ENCODE assay signal across 8 cellular contexts in the genomic region with DNA sequence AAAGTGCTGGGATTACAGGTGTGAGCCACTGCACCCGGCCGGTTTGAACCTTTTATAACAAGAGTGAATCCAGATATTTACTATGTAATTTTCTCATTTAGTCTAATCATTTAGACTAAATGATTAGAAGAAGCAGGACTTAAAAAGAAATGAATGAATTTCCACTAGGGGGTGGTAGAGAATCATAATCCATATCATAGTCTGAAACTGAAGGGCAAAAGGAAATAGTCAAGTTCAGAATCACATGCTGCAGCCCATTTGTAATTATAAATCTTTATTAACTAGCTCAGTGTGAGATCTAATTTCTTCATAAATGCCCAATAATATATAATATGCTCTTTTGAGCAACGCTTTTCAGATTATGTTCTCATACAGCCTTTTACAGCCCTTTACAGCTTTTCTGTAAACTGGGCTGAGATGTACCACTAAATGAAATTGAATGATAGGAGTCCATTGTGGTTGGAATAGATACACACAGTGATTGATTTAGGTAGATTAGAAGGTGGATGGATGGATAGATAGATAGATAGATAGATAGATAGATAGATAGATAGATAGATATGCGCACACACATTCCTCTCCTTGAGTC. TPM values are rescaled to one million over a fixed set of nuclear protein-coding genes. Genes with fewer than 3 reads are reported as not detected.
DNase-seq lines count a peak whose midpoint lies in the region; ATAC-seq and TF ChIP-seq lines count a peak whose summit lies in the region.

No MANE protein-coding gene starts in this region.

- WGBS in mesendoderm (ENCODE audit: extremely low coverage, insufficient coverage, low lambda C conversion rate) = no CpG with 5 or more reads among the region's 4 CpGs

- H3K27ac ChIP-seq in OCI-LY7 (ENCODE audit: low read depth, low read length, poor library complexity, severe bottlenecking) = no peak overlapping the region
- H3K27ac ChIP-seq in mesendoderm (ENCODE audit: low read depth, low read length) = no peak overlapping the region

- H3K9ac ChIP-seq in mesendoderm (ENCODE audit: low read length) = no peak overlapping the region

- peak; percentile 45 for DNase-seq in DMS79 (lab: John Stamatoyannopoulos, UW)
- DNase-seq in LHCN-M2 (ENCODE audit: low read depth) = peak; percentile 73
- DNase-seq in OCI-LY7 (ENCODE audit: low spot score) = peak; percentile 86
- peak; percentile 75 to 76 for DNase-seq in dermis microvascular lymphatic vessel endothelial cell (ENCODE audit: low read depth in 2 of 2)
- peak; percentile 69 for DNase-seq in mesendoderm
- DNase-seq in stimulated activated CD4-positive, alpha-beta T cell treated with anti-CD3 and anti-CD28 coated beads, Interleukin-15, amount 100 ng/mL, for 24 hours = no peak
- no peak for DNase-seq in activated naive CD4-positive, alpha-beta T cell treated with anti-CD3 and anti-CD28 coated beads for 36 hours

- no peaks in the 10 kb centered on the region for H3K27me3 Mint-ChIP-seq in activated naive CD4-positive, alpha-beta T cell treated with anti-CD3 and anti-CD28 coated beads for 36 hours (ENCODE audit: low read depth)

- H3K4me1 Mint-ChIP-seq in activated naive CD4-positive, alpha-beta T cell treated with anti-CD3 and anti-CD28 coated beads for 36 hours (ENCODE audit: low read depth) = peaks cover 9% of the 10 kb centered on the region

- H3K79me2 ChIP-seq in OCI-LY7 (ENCODE audit: insufficient read depth, low read depth, low read length) (no peaks in the 10 kb centered on the region), mesendoderm (ENCODE audit: control insufficient read depth, insufficient read depth, low read length) (no peaks in the 10 kb centered on the region)

- no peak overlapping the region for H2BK120ac ChIP-seq in mesendoderm (ENCODE audit: low read depth, low read length)

- H3K4me2 ChIP-seq in OCI-LY7 (ENCODE audit: low read length) (no peak overlapping the region), mesendoderm (ENCODE audit: low read length) (no peak overlapping the region)

- ATAC-seq in GM18498 (IDR thresholded peaks at IDR 0.05; ENCODE audit: unreplicated experiment) = no peak

- CTCF ChIA-PET in OCI-LY7 (lab: Charles Lee; ENCODE audit: unreplicated experiment) = interaction anchor here (1.0 to 2.4 kb wide), 3 partner anchors 56 to 98 kb away, joined by 3 to 14 read pairs (median 3); partner anchors contain the start of gene HLA-DMA
- CTCF ChIA-PET in activated naive CD4-positive, alpha-beta T cell treated with anti-CD3 and anti-CD28 coated beads for 36 hours (lab: Charles Lee) = interaction anchor here (0.5 to 5.8 kb wide), 23 partner anchors 9 to 619 kb away, joined by 3 to 70 read pairs (median 5); partner anchors contain the start of gene HLA-DMA

- H2BK5ac ChIP-seq in mesendoderm (ENCODE audit: low read length) = no peak overlapping the region

- H3K36me3 Mint-ChIP-seq in activated naive CD4-positive, alpha-beta T cell treated with anti-CD3 and anti-CD28 coated beads for 36 hours (ENCODE audit: low read depth) = no peaks in the 10 kb centered on the region

- no peak overlapping the region for H3K4ac ChIP-seq in mesendoderm (ENCODE audit: low read depth, low read length)

- no peak overlapping the region for H3K4me3 Mint-ChIP-seq in activated naive CD4-positive, alpha-beta T cell treated with anti-CD3 and anti-CD28 coated beads for 36 hours

- H4K20me1 ChIP-seq in OCI-LY7 (ENCODE audit: insufficient read depth, low read length) = no peaks in the 10 kb centered on the region

- no peak overlapping the region for H4K5ac ChIP-seq in mesendoderm (ENCODE audit: low read length)

- H4K8ac ChIP-seq in mesendoderm (ENCODE audit: low read depth, low read length) = no peak overlapping the region

- H3K18ac ChIP-seq in mesendoderm (ENCODE audit: low read length) = no peak overlapping the region

- POLR2A ChIA-PET in OCI-LY7 (lab: Charles Lee) = interaction anchor here (0.6 to 1.7 kb wide), 5 partner anchors 24 to 86 kb away, joined by 3 to 4 read pairs (median 3); no protein-coding TSS in a partner anchor

- BruUV-seq in OCI-LY7 (replicated peaks; lab: Mats Ljungman, UMichigan) = no TSS peak

- H3K9me3 Mint-ChIP-seq in activated naive CD4-positive, alpha-beta T cell treated with anti-CD3 and anti-CD28 coated beads for 36 hours = no peaks in the 10 kb centered on the region

- no peak overlapping the region for H2AK5ac ChIP-seq in mesendoderm (ENCODE audit: low read length)

- H3K27me3 ChIP-seq in mesendoderm (ENCODE audit: insufficient read depth, low read length, poor library complexity) = no peaks in the 10 kb centered on the region

- peak overlapping the region; percentile 5; the same call in 1 of the 2 replicates for H2AFZ ChIP-seq in OCI-LY7 (ENCODE audit: low read length)

- H3K36me3 ChIP-seq in OCI-LY7 (ENCODE audit: insufficient read depth, low read length) (no peaks in the 10 kb centered on the region), mesendoderm (ENCODE audit: control insufficient read depth, insufficient read depth, low read length) (no peaks in the 10 kb centered on the region)

- no peak overlapping the region for H3K56ac ChIP-seq in mesendoderm (ENCODE audit: low read length)

- no peak overlapping the region for H2BK15ac ChIP-seq in mesendoderm (replicated peaks; ENCODE audit: low read depth)

- TF ChIP-seq CTCF in OCI-LY7 (conservative IDR thresholded peaks at IDR 0.05; ENCODE audit: low read length) = peak; percentile 86

- no peak overlapping the region for H3K4me3 ChIP-seq in OCI-LY7 (ENCODE audit: low read depth, low read length, poor library complexity, severe bottlenecking)
- no peak overlapping the region for H3K4me3 ChIP-seq in mesendoderm (ENCODE audit: low read length)

- H3K4me1 ChIP-seq in OCI-LY7 (ENCODE audit: insufficient read depth, low read length, poor library complexity, severe bottlenecking) = peaks cover 19% of the 10 kb centered on the region
- H3K4me1 ChIP-seq in mesendoderm (ENCODE audit: control insufficient read depth, low read depth, low read length) = no peaks in the 10 kb centered on the region

- intact Hi-C loops in OCI-LY7 (cut with micrococcal nuclease; ENCODE audit: unreplicated experiment) = loop anchor here (1.0 kb wide), 3 partner anchors 62 to 99 kb away; no protein-coding TSS in a partner anchor
- intact Hi-C loops in activated naive CD4-positive, alpha-beta T cell treated with anti-CD3 and anti-CD28 coated beads for 36 hours (cut with micrococcal nuclease) = loop anchor here (1.0 kb wide), 3 partner anchors 63 to 99 kb away; partner anchors contain the start of gene HLA-DMA

- H3K23ac ChIP-seq in mesendoderm (ENCODE audit: low read length) = no peak overlapping the region

- no peaks in the 10 kb centered on the region for H3K79me1 ChIP-seq in mesendoderm (ENCODE audit: low read length)

- H3K9me2 ChIP-seq in OCI-LY7 (ENCODE audit: insufficient read depth, low read length) = no peaks in the 10 kb centered on the region

- no peaks in the 10 kb centered on the region for H3K9me3 ChIP-seq in OCI-LY7 (ENCODE audit: low read length)

- H3K27ac Mint-ChIP-seq in activated naive CD4-positive, alpha-beta T cell treated with anti-CD3 and anti-CD28 coated beads for 36 hours = no peak overlapping the region

RNA-seq across cellular contexts. Expression of gene PSMB9, which starts 31.8 kb away (rescaled TPM):
- total RNA-seq in LHCN-M2 (2014; rRNA removed) = 9.0 and 20.0 TPM in 2 replicates
- polyA plus RNA-seq in LHCN-M2 (2012) = 37.0 TPM
- 149 and 158 TPM in 2 replicates for total RNA-seq in OCI-LY7 (2014; rRNA removed; shearing (Covaris generic))
- 193 and 207 TPM in 2 replicates for total RNA-seq in OCI-LY7 (2022)
- total RNA-seq in dermis microvascular lymphatic vessel endothelial cell = 23.6 and 27.3 TPM in 2 replicates
- polyA plus RNA-seq in mesendoderm (2013, experiment 1 of 2) = 0.20 TPM
- polyA plus RNA-seq in mesendoderm (2013, experiment 2 of 2) = 0.13 TPM
- total RNA-seq in activated naive CD4-positive, alpha-beta T cell treated with anti-CD3 and anti-CD28 coated beads for 36 hours = 100 to 1,000 TPM; 238 to 241 TPM

RNA-seq across cellular contexts. Expression of gene TAP1, which starts 32.3 kb away (rescaled TPM):
- 50.1 and 56.2 TPM in 2 replicates for total RNA-seq in LHCN-M2 (2014; rRNA removed)
- 35.9 TPM for polyA plus RNA-seq in LHCN-M2 (2012)
- total RNA-seq in OCI-LY7 (2014; rRNA removed; shearing (Covaris generic)) = 62.1 and 85.9 TPM in 2 replicates
- 66.3 and 75.0 TPM in 2 replicates for total RNA-seq in OCI-LY7 (2022)
- total RNA-seq in dermis microvascular lymphatic vessel endothelial cell = 30.7 and 40.7 TPM in 2 replicates
- 2.0 TPM for polyA plus RNA-seq in mesendoderm (2013, experiment 1 of 2)
- 2.3 TPM for polyA plus RNA-seq in mesendoderm (2013, experiment 2 of 2)
- total RNA-seq in activated naive CD4-positive, alpha-beta T cell treated with anti-CD3 and anti-CD28 coated beads for 36 hours = 100 to 1,000 TPM; 187 TPM

RNA-seq across cellular contexts. Expression of gene PSMB8, which starts 41.9 kb away (rescaled TPM):
- 39.8 and 55.6 TPM in 2 replicates for total RNA-seq in LHCN-M2 (2014; rRNA removed)
- 63.2 TPM for polyA plus RNA-seq in LHCN-M2 (2012)
- total RNA-seq in OCI-LY7 (2014; rRNA removed; shearing (Covaris generic)) = 142 and 164 TPM in 2 replicates
- 194 and 216 TPM in 2 replicates for total RNA-seq in OCI-LY7 (2022)
- 57.3 and 64.9 TPM in 2 replicates for total RNA-seq in dermis microvascular lymphatic vessel endothelial cell
- polyA plus RNA-seq in mesendoderm (2013, experiment 1 of 2) = 4.7 TPM
- polyA plus RNA-seq in mesendoderm (2013, experiment 2 of 2) = 3.9 TPM
- 100 to 1,000 TPM; 286 to 308 TPM for total RNA-seq in activated naive CD4-positive, alpha-beta T cell treated with anti-CD3 and anti-CD28 coated beads for 36 hours

RNA-seq across cellular contexts. Expression of gene TAP2, which starts 47.3 kb away (rescaled TPM):
- total RNA-seq in LHCN-M2 (2014; rRNA removed) (6.1 and 6.7 TPM in 2 replicates), OCI-LY7 (2022) (108 and 132 TPM in 2 replicates), dermis microvascular lymphatic vessel endothelial cell (26.7 and 27.5 TPM in 2 replicates)
- polyA plus RNA-seq in LHCN-M2 (2012) = 20.9 TPM
- 90.9 and 96.4 TPM in 2 replicates for total RNA-seq in OCI-LY7 (2014; rRNA removed; shearing (Covaris generic))
- 5.4 TPM for polyA plus RNA-seq in mesendoderm (2013, experiment 1 of 2)
- 6.5 TPM for polyA plus RNA-seq in mesendoderm (2013, experiment 2 of 2)
- total RNA-seq in activated naive CD4-positive, alpha-beta T cell treated with anti-CD3 and anti-CD28 coated beads for 36 hours = 100 to 1,000 TPM; 136 to 138 TPM

RNA-seq across cellular contexts. Expression of gene HLA-DMB, which starts 55.0 kb away (rescaled TPM):
- total RNA-seq in LHCN-M2 (2014; rRNA removed) (0.38 TPM in 1 of 2 replicates, not detected in the other), OCI-LY7 (2022) (77.0 and 78.5 TPM in 2 replicates), dermis microvascular lymphatic vessel endothelial cell (0.25 and 0.51 TPM in 2 replicates)
- polyA plus RNA-seq in LHCN-M2 (2012) = 0.10 TPM
- 85.1 and 98.0 TPM in 2 replicates for total RNA-seq in OCI-LY7 (2014; rRNA removed; shearing (Covaris generic))
- polyA plus RNA-seq in mesendoderm (2013, experiment 1 of 2) = 1.4 TPM
- 1.1 TPM for polyA plus RNA-seq in mesendoderm (2013, experiment 2 of 2)
- total RNA-seq in activated naive CD4-positive, alpha-beta T cell treated with anti-CD3 and anti-CD28 coated beads for 36 hours = 1 to 10 TPM in 1 of 2 experiments, under 1 TPM in 1; 0.76 to 1.3 TPM

Comparison
In these comparisons a context has a peak if more than half of its experiments do, and no peak if none do; other contexts are left out.
1. DNase-seq: peak in DMS79 (single experiment), LHCN-M2 (single experiment), OCI-LY7 (single experiment), dermis microvascular lymphatic vessel endothelial cell (2 of 2) and mesendoderm (single experiment); none in stimulated activated CD4-positive, alpha-beta T cell treated with anti-CD3 and anti-CD28 coated beads, Interleukin-15, amount 100 ng/mL, for 24 hours (single experiment) and activated naive CD4-positive, alpha-beta T cell treated with anti-CD3 and anti-CD28 coated beads for 36 hours (single experiment).